In the genomic region with DNA sequence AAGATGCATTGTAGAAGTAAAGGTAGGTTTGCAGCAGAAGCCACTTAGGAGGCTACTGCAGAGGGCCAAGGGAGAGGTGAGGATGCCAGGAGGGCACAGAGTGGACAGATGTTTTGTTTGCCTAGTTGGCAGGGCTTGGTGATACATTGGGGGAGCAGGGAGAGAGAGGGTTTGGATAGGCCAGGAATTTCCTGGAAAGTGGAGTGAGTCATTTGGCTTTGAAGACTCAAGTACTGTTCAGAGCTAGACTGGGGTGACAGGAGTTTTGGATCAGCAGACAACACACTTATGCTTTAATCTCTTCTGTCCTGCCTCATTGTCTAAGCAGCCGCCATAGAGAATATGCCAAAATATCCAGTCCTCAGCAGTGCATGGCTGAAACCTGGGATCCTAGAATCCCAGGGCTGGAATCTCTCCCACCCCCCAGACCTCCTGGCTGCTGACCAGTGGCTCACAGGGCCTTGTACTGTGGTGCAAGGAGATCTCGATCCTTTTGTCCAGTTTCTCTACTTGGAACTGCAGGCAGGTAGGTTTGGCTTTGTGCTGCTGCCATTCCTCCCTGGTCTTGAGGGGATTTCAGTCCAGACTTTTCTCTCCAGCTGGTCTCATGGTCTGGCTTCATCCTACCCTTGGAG, we compare ENCODE assay signal across 12 cellular contexts. TPM values are rescaled to one million over a fixed set of nuclear protein-coding genes. Genes with fewer than 3 reads are reported as not detected.
DNase-seq lines count a peak whose midpoint lies in the region; ATAC-seq and TF ChIP-seq lines count a peak whose summit lies in the region.
"Had no signal": no experiment of that assay in that cellular context is flagged by ENCODE, and none has a peak within 500 bp of the region (broad histone marks: within the 10 kb centered on the region; RNA-seq: fewer than 3 reads in every experiment).

No MANE protein-coding gene starts in this region.

- POLR2A ChIA-PET in CD4-positive, alpha-beta memory T cell (lab: Charles Lee; ENCODE audit: partially characterized antibody), result interaction anchor here (1.2 to 13.9 kb wide), 2 partner anchors 10 to 30 kb away, joined by 3 to 244 read pairs; a partner anchor contains a TSS

- H3K27me3 ChIP-seq in ovary, result no peaks in the 10 kb centered on the region
- H3K27me3 ChIP-seq in CD4-positive, alpha-beta memory T cell (ENCODE audit: insufficient read depth, low read length), result no peaks in the 10 kb centered on the region
- H3K27me3 ChIP-seq in esophagus muscularis mucosa, result no peaks in the 10 kb centered on the region

- H3K4me1 ChIP-seq in ovary (ENCODE audit: insufficient read depth) (peaks cover 5% of the 10 kb centered on the region), esophagus muscularis mucosa (peaks cover 0 to 21% (median 16%) of the 10 kb centered on the region in 4 donors)
- H3K4me1 ChIP-seq in CD4-positive, alpha-beta memory T cell (ENCODE audit: insufficient read depth, low read length), result no peaks in the 10 kb centered on the region

- CTCF ChIA-PET in CD4-positive, alpha-beta memory T cell (lab: Charles Lee; ENCODE audit: partially characterized antibody), result interaction anchor here (1.9 kb wide), 1 partner anchor 30 kb away, joined by 8 read pairs; no protein-coding TSS in a partner anchor

- H3K4me3 ChIP-seq in ovary (no peak overlapping the region), esophagus muscularis mucosa (no peak overlapping the region)
- H3K4me3 ChIP-seq in CD4-positive, alpha-beta memory T cell (ENCODE audit: low read length in 2 of 2), result no peak overlapping the region

- intact Hi-C loops in ovary (cut with DNase I) (no loop called here), esophagus muscularis mucosa (cut with DNase I) (no loop called here)
- intact Hi-C loops in CD4-positive, alpha-beta memory T cell (cut with micrococcal nuclease), result no loop called here

- H3K9me3 Mint-ChIP-seq in CD4-positive, alpha-beta memory T cell, result no peaks in the 10 kb centered on the region
- H3K9me3 Mint-ChIP-seq: immature natural killer cell had no signal

- H3K36me3 Mint-ChIP-seq in CD4-positive, alpha-beta memory T cell, result peaks cover 47 to 57% of the 10 kb centered on the region in 2 donors

- no peak for TF ChIP-seq POLR2A in ovary (IDR thresholded peaks at IDR 0.05)
- TF ChIP-seq POLR2A in esophagus muscularis mucosa (IDR thresholded peaks at IDR 0.05; ENCODE audit: low read depth), result no peak

- H3K27me3 Mint-ChIP-seq in CD4-positive, alpha-beta memory T cell, result no peaks in the 10 kb centered on the region

- peak overlapping the region in 2 of 7 donors; percentile 18 to 36 for H3K27ac Mint-ChIP-seq in CD4-positive, alpha-beta memory T cell

- TF ChIP-seq EP300 in ovary (IDR thresholded peaks at IDR 0.05) (no peak), esophagus muscularis mucosa (IDR thresholded peaks at IDR 0.05) (no peak)

- peak overlapping the region in 1 of 2 donors; percentile 41 for H3K27ac ChIP-seq in ovary
- no peak overlapping the region for H3K27ac ChIP-seq in CD4-positive, alpha-beta memory T cell (ENCODE audit: low read depth, low read length)
- peak overlapping the region in 1 of 4 donors; percentile 23 for H3K27ac ChIP-seq in esophagus muscularis mucosa (replicated peaks in 1 of 4)

- no peaks in the 10 kb centered on the region for H3K36me3 ChIP-seq in ovary
- H3K36me3 ChIP-seq in CD4-positive, alpha-beta memory T cell (ENCODE audit: insufficient read depth, low read length), result peaks cover 12% of the 10 kb centered on the region
- peaks cover 0 to 69% (median 28%) of the 10 kb centered on the region in 4 donors for H3K36me3 ChIP-seq in esophagus muscularis mucosa

- H3K9me3 ChIP-seq in ovary, result no peaks in the 10 kb centered on the region
- H3K9me3 ChIP-seq in CD4-positive, alpha-beta memory T cell (ENCODE audit: control insufficient read depth in 1 of 2, low read length in 2 of 2), result no peaks in the 10 kb centered on the region
- no peaks in the 10 kb centered on the region for H3K9me3 ChIP-seq in esophagus muscularis mucosa

- no peak overlapping the region for H3K4me3 Mint-ChIP-seq in CD4-positive, alpha-beta memory T cell
- H3K4me3 Mint-ChIP-seq: immature natural killer cell had no signal

- peaks cover 4 to 14% (median 8%) of the 10 kb centered on the region in 4 donors for H3K4me1 Mint-ChIP-seq in CD4-positive, alpha-beta memory T cell

- no peak for TF ChIP-seq CTCF in ovary (IDR thresholded peaks at IDR 0.05)
- TF ChIP-seq CTCF in esophagus muscularis mucosa (IDR thresholded peaks at IDR 0.05), result no peak

- 9 to 18% (median 14%) methylated on average over 2 of the region's 2 CpGs for WGBS in ovary, 3 donors
- 56% methylated on average over 2 of the region's 2 CpGs for WGBS in esophagus muscularis mucosa

- DNase-seq in DMS53 (lab: John Stamatoyannopoulos, UW) (peak; percentile 62), RKO (ENCODE audit: low spot score) (peak; percentile 74), ovary (peak; percentile 29 to 62 (median 47)), esophagus muscularis mucosa (ENCODE audit: extremely low spot score) (no peak), NCI-H526 treated with DMSO at 0.1 percent for 48 hours (lab: John Stamatoyannopoulos, UW) (no peak)
- no peak for DNase-seq in CD4-positive, alpha-beta memory T cell
- DNase-seq: central memory CD4-positive, alpha-beta T cell; immature natural killer cell; KBM-7; retina had no signal

- ATAC-seq in esophagus mucosa, result peak; percentile 39
- ATAC-seq in GM18511 (IDR thresholded peaks at IDR 0.05; ENCODE audit: unreplicated experiment), result no peak

RNA-seq across cellular contexts. Expression of a gene that starts 11.0 kb away (rescaled TPM):
- total RNA-seq in esophagus mucosa, result 4.5 TPM
- total RNA-seq in ovary, result 10 to 100 TPM in 5 of 7 donors, 1 to 10 TPM in 2; 6.4 to 39.6 (median 16.0) TPM
- 10 to 100 TPM in 1 of 2 donors, 1 to 10 TPM in 1; 8.2 to 22.5 TPM for polyA plus RNA-seq in ovary
- total RNA-seq in CD4-positive, alpha-beta memory T cell, result 10 to 100 TPM; 12.6 to 13.4 TPM
- 1 to 10 TPM; 8.8 to 9.0 TPM for polyA plus RNA-seq in CD4-positive, alpha-beta memory T cell
- total RNA-seq in esophagus muscularis mucosa, result 10 to 100 TPM in 2 of 4 donors, 1 to 10 TPM in 2; 7.8 to 17.9 (median 10.2) TPM

RNA-seq across cellular contexts. Expression of a gene that starts 34.5 kb away (rescaled TPM):
- total RNA-seq in esophagus mucosa (92.4 TPM), ovary (100 to 1,000 TPM in 4 of 7 donors, 10 to 100 TPM in 3; 93.5 to 211 (median 106) TPM), esophagus muscularis mucosa (100 to 1,000 TPM in 2 of 4 donors, 10 to 100 TPM in 2; 88.0 to 135 (median 113) TPM)
- 100 to 1,000 TPM; 139 to 159 TPM for polyA plus RNA-seq in ovary
- total RNA-seq in CD4-positive, alpha-beta memory T cell, result 100 to 1,000 TPM; 121 TPM
- polyA plus RNA-seq in CD4-positive, alpha-beta memory T cell, result 100 to 1,000 TPM; 274 to 449 TPM

RNA-seq across cellular contexts. Expression of a gene that starts 35.5 kb away (rescaled TPM):
- total RNA-seq in esophagus mucosa, result not detected
- total RNA-seq in ovary, result not detected
- not detected for polyA plus RNA-seq in ovary
- not detected for total RNA-seq in CD4-positive, alpha-beta memory T cell
- polyA plus RNA-seq in CD4-positive, alpha-beta memory T cell, result not detected
- total RNA-seq in esophagus muscularis mucosa, result not detected
- polyA plus RNA-seq: immature natural killer cell had no signal

RNA-seq across cellular contexts. Expression of a gene that starts 59.9 kb away (rescaled TPM):
- total RNA-seq in esophagus mucosa (not detected), ovary (not detected), esophagus muscularis mucosa (not detected)
- polyA plus RNA-seq in ovary, result not detected
- not detected for total RNA-seq in CD4-positive, alpha-beta memory T cell
- polyA plus RNA-seq in CD4-positive, alpha-beta memory T cell, result under 1 TPM in 1 of 2 donors, not detected in 1; 0.33 TPM
- polyA plus RNA-seq: immature natural killer cell had no signal

Comparison
In these comparisons a context has a peak if more than half of its experiments do, and no peak if none do; other contexts are left out.
1. DNase-seq: peak in DMS53 (single experiment), RKO (single experiment) and ovary (5 of 5); none in CD4-positive, alpha-beta memory T cell (0 of 5), esophagus muscularis mucosa (single experiment) and NCI-H526 treated with DMSO at 0.1 percent for 48 hours (single experiment).